ENCODE assay signal across 26 cellular contexts in genomic region chr21:42407476-42407875, GRCh38. TPM values are rescaled to one million over a fixed set of nuclear protein-coding genes. Genes with fewer than 3 reads are reported as not detected.
DNase-seq lines count a peak whose midpoint lies in the region; ATAC-seq and TF ChIP-seq lines count a peak whose summit lies in the region.
"Had no signal": no experiment of that assay in that cellular context is flagged by ENCODE, and none has a peak within 500 bp of the region (broad histone marks: within the 10 kb centered on the region; RNA-seq: fewer than 3 reads in every experiment).

No MANE protein-coding gene starts in this region.

- no peak overlapping the region for H3K9ac ChIP-seq in neural progenitor cell

- DNase-seq in activated T-cell treated with anti-CD3 and anti-CD28 coated beads, Interleukin-2, amount 50 U/mL, for 4 hours, result no peak
- DNase-seq in activated T-cell treated with anti-CD3 and anti-CD28 coated beads, Interleukin-2, amount 50 U/mL, for 48 hours, result no peak
- DNase-seq in CD8-positive, alpha-beta memory T cell, result peak in 1 of 5 donors; percentile 44
- no peak for DNase-seq in activated T-helper 1 cell treated with anti-CD3 and anti-CD28 coated beads, Interleukin-12 subunit alpha, Interleukin-12 subunit beta, Interleukin-2, Interleukin-4 antibody, amounts not matched to agents 30 ng/mL and 10 ng/mL and 1 ng/mL, durations not matched to agents 14 hours and 24 hours and 36 hours (ENCODE audit: low spot score)
- DNase-seq in neural progenitor cell (ENCODE audit: low spot score) (no peak), suprapubic skin (ENCODE audit: low spot score in 2 of 2) (no peak), RWPE1 (ENCODE audit: low spot score) (no peak), anterior cingulate cortex (lab: John Stamatoyannopoulos, UW) (no peak)
- DNase-seq: activated CD4-positive, alpha-beta T cell treated with anti-CD3 and anti-CD28 coated beads, Interleukin-2, amount 50 U/mL, for 4 hours; GF-D8; H7; heart right ventricle; mesenchymal stem cell; naive B cell; NCI-H2081 treated with DMSO at 0.1 percent for 48 hours; pancreas; Right ventricle myocardium superior; stimulated activated CD4-positive, alpha-beta T cell treated with anti-CD3 and anti-CD28 coated beads, Interleukin-4, amount 100 ng/mL, for 24 hours; SW 1271; trophoblast cell had no signal

- TF ChIP-seq EP300 in suprapubic skin (IDR thresholded peaks at IDR 0.05), result no peak

- peak overlapping the region; percentile 86 for H3K4me3 ChIP-seq in CD8-positive, alpha-beta memory T cell (ENCODE audit: low read length)
- no peak overlapping the region for H3K4me3 ChIP-seq in neural progenitor cell
- no peak overlapping the region for H3K4me3 ChIP-seq in suprapubic skin
- H3K4me3 ChIP-seq: pancreas, right atrium auricular region had no signal

- H3K27ac ChIP-seq in CD8-positive, alpha-beta memory T cell (ENCODE audit: low read depth, low read length), result peak overlapping the region; percentile 64
- no peak overlapping the region for H3K27ac ChIP-seq in neural progenitor cell
- H3K27ac ChIP-seq in suprapubic skin, result no peak overlapping the region
- H3K27ac ChIP-seq in RWPE1, result no peak overlapping the region
- H3K27ac ChIP-seq: epithelial cell of prostate, pancreas, right atrium auricular region had no signal

- no peaks in the 10 kb centered on the region for H3K27me3 ChIP-seq in CD8-positive, alpha-beta memory T cell (ENCODE audit: insufficient read depth, low read length, poor library complexity, severe bottlenecking)
- H3K27me3 ChIP-seq in neural progenitor cell (no peaks in the 10 kb centered on the region), suprapubic skin (peaks cover 14% of the 10 kb centered on the region)
- H3K27me3 ChIP-seq: pancreas, right atrium auricular region had no signal

- POLR2A ChIA-PET in CD8-positive, alpha-beta memory T cell (lab: Charles Lee), result no interaction called here
- POLR2A ChIA-PET in RWPE1 (lab: Yijun Ruan, JAX; ENCODE audit: low non-redundant PET), result no interaction called here

- H3K79me2 ChIP-seq in neural progenitor cell (ENCODE audit: low read depth), result no peaks in the 10 kb centered on the region

- intact Hi-C loops in activated T-helper 1 cell treated with anti-CD3 and anti-CD28 coated beads, Interleukin-12 subunit alpha, Interleukin-12 subunit beta, Interleukin-2, Interleukin-4 antibody, amounts not matched to agents 30 ng/mL and 10 ng/mL and 1 ng/mL, durations not matched to agents 14 hours and 24 hours and 36 hours (cut with micrococcal nuclease), result loop anchor here (2.0 to 5.0 kb wide), 3 partner anchors 13 to 89 kb away; partner anchors contain the start of gene RSPH1

- H3K9me3 ChIP-seq in CD8-positive, alpha-beta memory T cell (ENCODE audit: low read length), result no peaks in the 10 kb centered on the region
- H3K9me3 ChIP-seq in neural progenitor cell (ENCODE audit: low read depth) (no peaks in the 10 kb centered on the region), suprapubic skin (no peaks in the 10 kb centered on the region)
- H3K9me3 ChIP-seq: heart right ventricle, pancreas, right atrium auricular region had no signal

- H3K4me3 Mint-ChIP-seq in activated T-cell treated with anti-CD3 and anti-CD28 coated beads, Interleukin-2, amount 50 U/mL, for 4 hours, result peak overlapping the region; percentile 88
- H3K4me3 Mint-ChIP-seq in CD8-positive, alpha-beta memory T cell, result peak overlapping the region; percentile 78 to 94 (median 89)
- H3K4me3 Mint-ChIP-seq in activated T-helper 1 cell treated with anti-CD3 and anti-CD28 coated beads, Interleukin-12 subunit alpha, Interleukin-12 subunit beta, Interleukin-2, Interleukin-4 antibody, amounts not matched to agents 30 ng/mL and 10 ng/mL and 1 ng/mL, durations not matched to agents 14 hours and 24 hours and 36 hours, result peak overlapping the region; percentile 92
- peak overlapping the region; percentile 40 for H3K4me3 Mint-ChIP-seq in neural progenitor cell
- H3K4me3 Mint-ChIP-seq: CD14-positive monocyte, naive B cell had no signal

- H3K36me3 Mint-ChIP-seq in activated T-cell treated with anti-CD3 and anti-CD28 coated beads, Interleukin-2, amount 50 U/mL, for 4 hours (ENCODE audit: insufficient read depth), result peaks cover 12% of the 10 kb centered on the region
- H3K36me3 Mint-ChIP-seq in CD8-positive, alpha-beta memory T cell, result peaks cover 18 to 38% (median 20%) of the 10 kb centered on the region in 3 donors
- peaks cover 49% of the 10 kb centered on the region for H3K36me3 Mint-ChIP-seq in activated T-helper 1 cell treated with anti-CD3 and anti-CD28 coated beads, Interleukin-12 subunit alpha, Interleukin-12 subunit beta, Interleukin-2, Interleukin-4 antibody, amounts not matched to agents 30 ng/mL and 10 ng/mL and 1 ng/mL, durations not matched to agents 14 hours and 24 hours and 36 hours (ENCODE audit: low read depth)
- no peaks in the 10 kb centered on the region for H3K36me3 Mint-ChIP-seq in neural progenitor cell
- H3K36me3 Mint-ChIP-seq: CD14-positive monocyte, naive B cell had no signal

- H3K4me1 ChIP-seq in CD8-positive, alpha-beta memory T cell (ENCODE audit: insufficient read depth, low read length), result peaks cover 76% of the 10 kb centered on the region
- H3K4me1 ChIP-seq in neural progenitor cell (peaks cover 10% of the 10 kb centered on the region), suprapubic skin (peaks cover 7% of the 10 kb centered on the region)
- H3K4me1 ChIP-seq: heart right ventricle, pancreas, right atrium auricular region had no signal

- no peak overlapping the region for H2AFZ ChIP-seq in neural progenitor cell (replicated peaks)

- no peak overlapping the region for H3K4me2 ChIP-seq in neural progenitor cell

- TF ChIP-seq POLR2A in suprapubic skin (IDR thresholded peaks at IDR 0.05), result no peak

- ATAC-seq in activated T-cell treated with anti-CD3 and anti-CD28 coated beads, Interleukin-2, amount 50 U/mL, for 4 hours, result no peak
- ATAC-seq: heart right ventricle, pancreas had no signal

- 66% methylated on average over 5 of the region's 5 CpGs for WGBS in suprapubic skin

- H3K36me3 ChIP-seq in CD8-positive, alpha-beta memory T cell (ENCODE audit: insufficient read depth, low read length), result peaks cover 48% of the 10 kb centered on the region
- no peaks in the 10 kb centered on the region for H3K36me3 ChIP-seq in neural progenitor cell
- no peaks in the 10 kb centered on the region for H3K36me3 ChIP-seq in suprapubic skin
- H3K36me3 ChIP-seq: heart right ventricle, pancreas, right atrium auricular region had no signal

- H3F3A ChIP-seq in neural progenitor cell (ENCODE audit: low read depth), result peaks cover 4% of the 10 kb centered on the region

- no peaks in the 10 kb centered on the region for H3K9me3 Mint-ChIP-seq in activated T-cell treated with anti-CD3 and anti-CD28 coated beads, Interleukin-2, amount 50 U/mL, for 4 hours
- no peaks in the 10 kb centered on the region for H3K9me3 Mint-ChIP-seq in CD8-positive, alpha-beta memory T cell
- H3K9me3 Mint-ChIP-seq in activated T-helper 1 cell treated with anti-CD3 and anti-CD28 coated beads, Interleukin-12 subunit alpha, Interleukin-12 subunit beta, Interleukin-2, Interleukin-4 antibody, amounts not matched to agents 30 ng/mL and 10 ng/mL and 1 ng/mL, durations not matched to agents 14 hours and 24 hours and 36 hours, result no peaks in the 10 kb centered on the region
- H3K9me3 Mint-ChIP-seq in neural progenitor cell, result no peaks in the 10 kb centered on the region
- H3K9me3 Mint-ChIP-seq: CD14-positive monocyte had no signal

- H3K27me3 Mint-ChIP-seq in activated T-cell treated with anti-CD3 and anti-CD28 coated beads, Interleukin-2, amount 50 U/mL, for 4 hours (ENCODE audit: low read depth), result no peaks in the 10 kb centered on the region
- no peaks in the 10 kb centered on the region for H3K27me3 Mint-ChIP-seq in CD8-positive, alpha-beta memory T cell
- no peaks in the 10 kb centered on the region for H3K27me3 Mint-ChIP-seq in activated T-helper 1 cell treated with anti-CD3 and anti-CD28 coated beads, Interleukin-12 subunit alpha, Interleukin-12 subunit beta, Interleukin-2, Interleukin-4 antibody, amounts not matched to agents 30 ng/mL and 10 ng/mL and 1 ng/mL, durations not matched to agents 14 hours and 24 hours and 36 hours (ENCODE audit: insufficient read depth)
- H3K27me3 Mint-ChIP-seq in neural progenitor cell (ENCODE audit: insufficient read depth, low read depth), result peaks cover 5% of the 10 kb centered on the region

- CTCF ChIA-PET in CD8-positive, alpha-beta memory T cell (lab: Charles Lee), result no interaction called here
- CTCF ChIA-PET in RWPE1 (lab: Yijun Ruan, JAX), result no interaction called here

- no peaks in the 10 kb centered on the region for H4K20me1 ChIP-seq in neural progenitor cell (ENCODE audit: low read depth)

- H3K27ac Mint-ChIP-seq in CD8-positive, alpha-beta memory T cell, result peak overlapping the region; percentile 83 to 99 (median 96)
- H3K27ac Mint-ChIP-seq in activated T-helper 1 cell treated with anti-CD3 and anti-CD28 coated beads, Interleukin-12 subunit alpha, Interleukin-12 subunit beta, Interleukin-2, Interleukin-4 antibody, amounts not matched to agents 30 ng/mL and 10 ng/mL and 1 ng/mL, durations not matched to agents 14 hours and 24 hours and 36 hours, result peak overlapping the region; percentile 94
- H3K27ac Mint-ChIP-seq in neural progenitor cell, result no peak overlapping the region
- H3K27ac Mint-ChIP-seq: naive B cell had no signal

- H3K4me1 Mint-ChIP-seq in activated T-cell treated with anti-CD3 and anti-CD28 coated beads, Interleukin-2, amount 50 U/mL, for 4 hours (ENCODE audit: low read depth), result peaks cover 60% of the 10 kb centered on the region
- peaks cover 53 to 56% (median 54%) of the 10 kb centered on the region in 3 donors for H3K4me1 Mint-ChIP-seq in CD8-positive, alpha-beta memory T cell
- peaks cover 49% of the 10 kb centered on the region for H3K4me1 Mint-ChIP-seq in activated T-helper 1 cell treated with anti-CD3 and anti-CD28 coated beads, Interleukin-12 subunit alpha, Interleukin-12 subunit beta, Interleukin-2, Interleukin-4 antibody, amounts not matched to agents 30 ng/mL and 10 ng/mL and 1 ng/mL, durations not matched to agents 14 hours and 24 hours and 36 hours (ENCODE audit: low read depth)
- H3K4me1 Mint-ChIP-seq in neural progenitor cell, result peaks cover 13% of the 10 kb centered on the region
- H3K4me1 Mint-ChIP-seq: naive B cell had no signal

- no peak for TF ChIP-seq CTCF in neural progenitor cell (IDR thresholded peaks at IDR 0.05)
- TF ChIP-seq CTCF in suprapubic skin (IDR thresholded peaks at IDR 0.05), result no peak
- TF ChIP-seq CTCF in RWPE1 (conservative IDR thresholded peaks at IDR 0.05; ENCODE audit: low read depth), result no peak

RNA-seq across cellular contexts. Expression of gene UBASH3A, which starts 3.8 kb away (rescaled TPM):
- 10 to 100 TPM in 2 of 3 donors, 1 to 10 TPM in 1; 8.8 to 13.7 (median 11.3) TPM for total RNA-seq in activated T-cell treated with anti-CD3 and anti-CD28 coated beads, Interleukin-2, amount 50 U/mL, for 4 hours
- total RNA-seq in CD8-positive, alpha-beta memory T cell, result 10 to 100 TPM; 36.4 to 38.7 TPM
- 55.1 TPM for polyA plus RNA-seq in CD8-positive, alpha-beta memory T cell
- 69.1 and 70.8 TPM in 2 replicates for total RNA-seq in activated T-helper 1 cell treated with anti-CD3 and anti-CD28 coated beads, Interleukin-12 subunit alpha, Interleukin-12 subunit beta, Interleukin-2, Interleukin-4 antibody, amounts not matched to agents 30 ng/mL and 10 ng/mL and 1 ng/mL, durations not matched to agents 14 hours and 24 hours and 36 hours
- total RNA-seq in neural progenitor cell (ENCODE audit: low replicate concordance) (not detected in 2 replicates), suprapubic skin (1 to 10 TPM in 1 of 4 donors, under 1 TPM in 2, not detected in 1; 0.36 to 1.0 (median 0.47) TPM)
- total RNA-seq: fibroblast of villous mesenchyme, H7, M059J, OCI-LY7, Right ventricle myocardium superior had no signal
- polyA plus RNA-seq: CD14-positive monocyte had no signal

RNA-seq across cellular contexts. Expression of gene TMPRSS3, which starts 11.6 kb away (rescaled TPM):
- total RNA-seq in activated T-cell treated with anti-CD3 and anti-CD28 coated beads, Interleukin-2, amount 50 U/mL, for 4 hours, result 1 to 10 TPM; 2.0 to 2.6 (median 2.1) TPM
- total RNA-seq in CD8-positive, alpha-beta memory T cell, result 10 to 100 TPM; 19.6 to 20.4 TPM
- polyA plus RNA-seq in CD8-positive, alpha-beta memory T cell, result 2.0 TPM
- 33.7 and 41.3 TPM in 2 replicates for total RNA-seq in activated T-helper 1 cell treated with anti-CD3 and anti-CD28 coated beads, Interleukin-12 subunit alpha, Interleukin-12 subunit beta, Interleukin-2, Interleukin-4 antibody, amounts not matched to agents 30 ng/mL and 10 ng/mL and 1 ng/mL, durations not matched to agents 14 hours and 24 hours and 36 hours
- total RNA-seq in neural progenitor cell (ENCODE audit: low replicate concordance) (not detected in 2 replicates), suprapubic skin (1 to 10 TPM in 2 of 4 donors, under 1 TPM in 1, not detected in 1; 0.34 to 1.6 (median 1.0) TPM)
- total RNA-seq: fibroblast of villous mesenchyme, H7, OCI-LY7, Right ventricle myocardium superior had no signal

RNA-seq across cellular contexts. Expression of gene TFF1, which starts 41.1 kb away (rescaled TPM):
- total RNA-seq in activated T-cell treated with anti-CD3 and anti-CD28 coated beads, Interleukin-2, amount 50 U/mL, for 4 hours, result under 1 TPM in 1 of 3 donors, not detected in 2; 0.82 TPM
- not detected for total RNA-seq in CD8-positive, alpha-beta memory T cell
- polyA plus RNA-seq in CD8-positive, alpha-beta memory T cell, result not detected
- not detected in 2 replicates for total RNA-seq in activated T-helper 1 cell treated with anti-CD3 and anti-CD28 coated beads, Interleukin-12 subunit alpha, Interleukin-12 subunit beta, Interleukin-2, Interleukin-4 antibody, amounts not matched to agents 30 ng/mL and 10 ng/mL and 1 ng/mL, durations not matched to agents 14 hours and 24 hours and 36 hours
- total RNA-seq in neural progenitor cell (ENCODE audit: low replicate concordance), result not detected in 2 replicates
- not detected for total RNA-seq in suprapubic skin
- total RNA-seq: fibroblast of villous mesenchyme, H7, heart right ventricle, M059J, OCI-LY7, right atrium auricular region, Right ventricle myocardium superior had no signal
- polyA plus RNA-seq: CD14-positive monocyte, heart right ventricle had no signal

RNA-seq across cellular contexts. Expression of gene TFF2, which starts 56.7 kb away (rescaled TPM):
- total RNA-seq in activated T-cell treated with anti-CD3 and anti-CD28 coated beads, Interleukin-2, amount 50 U/mL, for 4 hours, result not detected
- total RNA-seq in CD8-positive, alpha-beta memory T cell, result not detected
- polyA plus RNA-seq in CD8-positive, alpha-beta memory T cell, result not detected
- total RNA-seq in activated T-helper 1 cell treated with anti-CD3 and anti-CD28 coated beads, Interleukin-12 subunit alpha, Interleukin-12 subunit beta, Interleukin-2, Interleukin-4 antibody, amounts not matched to agents 30 ng/mL and 10 ng/mL and 1 ng/mL, durations not matched to agents 14 hours and 24 hours and 36 hours, result not detected in 2 replicates
- total RNA-seq in neural progenitor cell (ENCODE audit: low replicate concordance) (not detected in 2 replicates), suprapubic skin (not detected)
- total RNA-seq: fibroblast of villous mesenchyme, H7, heart right ventricle, OCI-LY7, right atrium auricular region, Right ventricle myocardium superior had no signal
- polyA plus RNA-seq: CD14-positive monocyte, heart right ventricle had no signal

Comparison
In these comparisons a context has a peak if more than half of its experiments do, and no peak if none do; other contexts are left out.
1. H3K4me3 Mint-ChIP-seq: peak in every context shown above with its lines; median percentile 92 in activated T-helper 1 cell treated with anti-CD3 and anti-CD28 coated beads, Interleukin-12 subunit alpha, Interleukin-12 subunit beta, Interleukin-2, Interleukin-4 antibody, amounts not matched to agents 30 ng/mL and 10 ng/mL and 1 ng/mL, durations not matched to agents 14 hours and 24 hours and 36 hours; 89 in CD8-positive, alpha-beta memory T cell; 88 in activated T-cell treated with anti-CD3 and anti-CD28 coated beads, Interleukin-2, amount 50 U/mL, for 4 hours; 40 in neural progenitor cell.